Comparison of ENCODE assay signal across 1 cellular context in genomic region chr16:275041-275621, GRCh38.
TF ChIP-seq lines count a peak whose summit lies in the region.

No MANE protein-coding gene starts in this region.

TF ChIP-seq in IMR-90, 13 proteins besides CTCF, POLR2A, EP300 and RAD21 (continued from another document):
- TF ChIP-seq NFE2L2 (IDR thresholded peaks at IDR 0.05; ENCODE audit: low read depth, low read length) (no peak), USF2 (IDR thresholded peaks at IDR 0.05; ENCODE audit: low read depth, low read length) (no peak), BHLHE40 (IDR thresholded peaks at IDR 0.05; ENCODE audit: low read depth, low read length) (no peak), RFX5 (IDR thresholded peaks at IDR 0.05; ENCODE audit: low read depth, low read length) (no peak), ELK1 (IDR thresholded peaks at IDR 0.05; ENCODE audit: borderline replicate concordance, low read depth, low read length) (no peak), FOS (IDR thresholded peaks at IDR 0.05; ENCODE audit: low read depth, low read length) (no peak), MAFK (IDR thresholded peaks at IDR 0.05; ENCODE audit: low read depth, low read length) (no peak)
